In genomic region chr9:122115176-122116035, GRCh38 we compare ENCODE assay signal across 1 cellular context.
TF ChIP-seq lines count a peak whose summit lies in the region.

No MANE protein-coding gene starts in this region.

TF ChIP-seq in H1, 55 proteins besides CTCF, POLR2A, EP300 and RAD21:
- no peak for TF ChIP-seq RBBP5 (IDR thresholded peaks at IDR 0.05; ENCODE audit: borderline replicate concordance, low read depth, low read length)
- no peak for TF ChIP-seq RNF2 (IDR thresholded peaks at IDR 0.05; ENCODE audit: borderline replicate concordance, low read depth, low read length, missing control alignments, poor library complexity, severe bottlenecking)
- TF ChIP-seq RFX5 (IDR thresholded peaks at IDR 0.05; ENCODE audit: borderline replicate concordance, low read depth, low read length): no peak
- TF ChIP-seq ATF2 (IDR thresholded peaks at IDR 0.05; ENCODE audit: low read length): no peak
- no peak for TF ChIP-seq MAX (IDR thresholded peaks at IDR 0.05)
- no peak for TF ChIP-seq EZH2 (IDR thresholded peaks at IDR 0.05; ENCODE audit: low read depth, low read length, severe bottlenecking)
- no peak for TF ChIP-seq BACH1 (IDR thresholded peaks at IDR 0.05; ENCODE audit: low read length)
- no peak for TF ChIP-seq SIX5 (IDR thresholded peaks at IDR 0.05; ENCODE audit: low read depth, low read length)
- TF ChIP-seq HDAC6 (IDR thresholded peaks at IDR 0.05; ENCODE audit: low read depth, low read length): no peak
- TF ChIP-seq SIRT6 (IDR thresholded peaks at IDR 0.05; ENCODE audit: low read length): no peak
- TF ChIP-seq ATF3 (IDR thresholded peaks at IDR 0.05; ENCODE audit: insufficient read depth, low read depth, low read length): no peak
- no peak for TF ChIP-seq PHF8 (conservative IDR thresholded peaks at IDR 0.05; ENCODE audit: low read depth, low read length)
- TF ChIP-seq KDM5A (IDR thresholded peaks at IDR 0.05; ENCODE audit: low read length): no peak
- no peak for TF ChIP-seq NRF1 (IDR thresholded peaks at IDR 0.05; ENCODE audit: low read depth, low read length)
- TF ChIP-seq SUZ12 (IDR thresholded peaks at IDR 0.05; ENCODE audit: low read length): no peak
- no peak for TF ChIP-seq FOSL1 (IDR thresholded peaks at IDR 0.05; ENCODE audit: insufficient read depth, low read depth, low read length)
- no peak for TF ChIP-seq ASH2L (IDR thresholded peaks at IDR 0.05; ENCODE audit: low read length)
